In the genomic region with DNA sequence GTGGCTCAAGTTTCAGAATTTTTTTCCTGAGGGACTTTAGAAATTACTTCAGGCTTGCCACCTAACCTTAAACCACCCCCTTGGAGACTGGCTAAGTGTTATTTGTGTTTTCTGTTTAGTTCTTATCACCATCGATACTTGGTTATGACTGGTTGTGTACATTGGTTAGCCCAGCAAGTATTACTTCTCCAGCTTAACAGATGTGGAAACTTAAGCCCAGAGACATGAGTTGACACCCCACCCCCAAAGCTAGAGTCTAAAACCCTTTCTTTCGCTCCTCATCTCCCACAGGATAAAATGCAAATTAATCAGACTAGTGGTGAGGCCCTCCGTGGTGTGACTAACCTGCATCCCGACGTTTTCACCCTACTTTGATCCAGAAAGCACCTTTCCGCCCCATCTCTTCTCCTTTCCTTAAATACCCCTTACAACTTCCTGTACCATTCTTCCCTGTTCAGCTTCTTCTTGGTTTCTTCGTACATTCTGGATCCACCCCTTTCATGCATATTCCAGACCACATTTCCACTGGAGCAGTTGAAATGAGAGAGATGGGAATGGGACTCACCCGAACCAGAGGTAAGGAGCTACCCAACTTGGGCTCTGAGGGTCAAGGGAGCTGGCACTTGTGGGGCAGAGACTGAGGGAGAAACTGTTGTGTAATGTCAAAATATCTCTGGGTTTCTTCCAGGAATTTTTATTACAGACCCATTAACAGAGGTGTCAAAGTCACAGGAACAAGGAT, we compare ENCODE assay signal across 9 cellular contexts. TPM values are rescaled to one million over a fixed set of nuclear protein-coding genes. Genes with fewer than 3 reads are reported as not detected.
A peak's percentile ranks its signal among the peaks of the same experiment; 100 is the strongest.
DNase-seq lines count a peak whose midpoint lies in the region; ATAC-seq lines count a peak whose summit lies in the region.
"Had no signal": no experiment of that assay in that cellular context is flagged by ENCODE, and none has a peak within 500 bp of the region (broad histone marks: within the 10 kb centered on the region; RNA-seq: fewer than 3 reads in every experiment).

No MANE protein-coding gene starts in this region.

- no peaks in the 10 kb centered on the region for H3K27me3 Mint-ChIP-seq in activated T-cell treated with anti-CD3 and anti-CD28 coated beads, Interleukin-2, amount 50 U/mL, for 24 hours
- no peaks in the 10 kb centered on the region for H3K27me3 Mint-ChIP-seq in activated CD4-positive, alpha-beta memory T cell treated with anti-CD3 and anti-CD28 coated beads, Interleukin-2, amount 10 ng/mL, durations not matched to agents 7 days and 5 days
- H3K27me3 Mint-ChIP-seq in stimulated activated naive CD8-positive, alpha-beta T cell treated with anti-CD3 and anti-CD28 coated beads, Interleukin-15, Interleukin-2, amounts not matched to agents 100 ng/mL and 50 ng/mL, for 24 hours, result no peaks in the 10 kb centered on the region

- H3K27ac Mint-ChIP-seq in activated T-cell treated with anti-CD3 and anti-CD28 coated beads, Interleukin-2, amount 50 U/mL, for 24 hours, result peak overlapping the region; percentile 98
- peak overlapping the region; percentile 83 for H3K27ac Mint-ChIP-seq in activated CD4-positive, alpha-beta memory T cell treated with anti-CD3 and anti-CD28 coated beads, Interleukin-2, amount 10 ng/mL, durations not matched to agents 7 days and 5 days
- peak overlapping the region; percentile 96 for H3K27ac Mint-ChIP-seq in stimulated activated naive CD8-positive, alpha-beta T cell treated with anti-CD3 and anti-CD28 coated beads, Interleukin-15, Interleukin-2, amounts not matched to agents 100 ng/mL and 50 ng/mL, for 24 hours

- ATAC-seq in HG03135 (IDR thresholded peaks at IDR 0.05; ENCODE audit: unreplicated experiment), result peak; percentile 28
- no peak for ATAC-seq in left colon

- peak overlapping the region; percentile 83 for H3K4me3 Mint-ChIP-seq in activated T-cell treated with anti-CD3 and anti-CD28 coated beads, Interleukin-2, amount 50 U/mL, for 24 hours
- H3K4me3 Mint-ChIP-seq in activated CD4-positive, alpha-beta memory T cell treated with anti-CD3 and anti-CD28 coated beads, Interleukin-2, amount 10 ng/mL, durations not matched to agents 7 days and 5 days, result peak overlapping the region; percentile 77
- H3K4me3 Mint-ChIP-seq in stimulated activated naive CD8-positive, alpha-beta T cell treated with anti-CD3 and anti-CD28 coated beads, Interleukin-15, Interleukin-2, amounts not matched to agents 100 ng/mL and 50 ng/mL, for 24 hours, result peak overlapping the region; percentile 84

- no peaks in the 10 kb centered on the region for H3K9me3 Mint-ChIP-seq in activated T-cell treated with anti-CD3 and anti-CD28 coated beads, Interleukin-2, amount 50 U/mL, for 24 hours
- no peaks in the 10 kb centered on the region for H3K9me3 Mint-ChIP-seq in activated CD4-positive, alpha-beta memory T cell treated with anti-CD3 and anti-CD28 coated beads, Interleukin-2, amount 10 ng/mL, durations not matched to agents 7 days and 5 days
- no peaks in the 10 kb centered on the region for H3K9me3 Mint-ChIP-seq in stimulated activated naive CD8-positive, alpha-beta T cell treated with anti-CD3 and anti-CD28 coated beads, Interleukin-15, Interleukin-2, amounts not matched to agents 100 ng/mL and 50 ng/mL, for 24 hours

- CTCF ChIA-PET in activated CD4-positive, alpha-beta memory T cell treated with anti-CD3 and anti-CD28 coated beads, Interleukin-2, amount 10 ng/mL, durations not matched to agents 7 days and 5 days (lab: Charles Lee), result interaction anchor here (1.5 kb wide), 1 partner anchor 138 kb away, joined by 5 read pairs; a partner anchor contains a TSS

- H3K4me1 Mint-ChIP-seq in activated T-cell treated with anti-CD3 and anti-CD28 coated beads, Interleukin-2, amount 50 U/mL, for 24 hours (ENCODE audit: low read depth), result peaks cover 74% of the 10 kb centered on the region
- peaks cover 57% of the 10 kb centered on the region for H3K4me1 Mint-ChIP-seq in activated CD4-positive, alpha-beta memory T cell treated with anti-CD3 and anti-CD28 coated beads, Interleukin-2, amount 10 ng/mL, durations not matched to agents 7 days and 5 days
- H3K4me1 Mint-ChIP-seq in stimulated activated naive CD8-positive, alpha-beta T cell treated with anti-CD3 and anti-CD28 coated beads, Interleukin-15, Interleukin-2, amounts not matched to agents 100 ng/mL and 50 ng/mL, for 24 hours (ENCODE audit: low read depth), result peaks cover 82% of the 10 kb centered on the region

- intact Hi-C loops in left colon (cut with DNase I, micrococcal nuclease), result no loop called here

- peak overlapping the region; percentile 39 for H3K4me3 ChIP-seq in iPS-11a (ENCODE audit: low read depth, low read length)

- no peak for DNase-seq in activated T-cell treated with anti-CD3 and anti-CD28 coated beads, Interleukin-2, amount 50 U/mL, for 24 hours
- DNase-seq in activated T-cell treated with anti-CD3 and anti-CD28 coated beads for 4 hours (no peak), RPMI8226 (no peak), left colon (no peak)
- no peak for DNase-seq in activated CD4-positive, alpha-beta memory T cell treated with anti-CD3 and anti-CD28 coated beads, Interleukin-2, amount 10 ng/mL, durations not matched to agents 7 days and 5 days

- POLR2A ChIA-PET in activated CD4-positive, alpha-beta memory T cell treated with anti-CD3 and anti-CD28 coated beads, Interleukin-2, amount 10 ng/mL, durations not matched to agents 7 days and 5 days (lab: Charles Lee), result interaction anchor here (1.0 to 3.9 kb wide), 9 partner anchors 11 to 307 kb away, joined by 3 to 27 read pairs (median 8); a partner anchor contains a TSS

- H3K36me3 Mint-ChIP-seq in activated T-cell treated with anti-CD3 and anti-CD28 coated beads, Interleukin-2, amount 50 U/mL, for 24 hours (ENCODE audit: low read depth), result peaks cover 11% of the 10 kb centered on the region
- peaks cover 10% of the 10 kb centered on the region for H3K36me3 Mint-ChIP-seq in activated CD4-positive, alpha-beta memory T cell treated with anti-CD3 and anti-CD28 coated beads, Interleukin-2, amount 10 ng/mL, durations not matched to agents 7 days and 5 days (ENCODE audit: low read depth)
- H3K36me3 Mint-ChIP-seq in stimulated activated naive CD8-positive, alpha-beta T cell treated with anti-CD3 and anti-CD28 coated beads, Interleukin-15, Interleukin-2, amounts not matched to agents 100 ng/mL and 50 ng/mL, for 24 hours (ENCODE audit: low read depth), result peaks cover 11% of the 10 kb centered on the region

RNA-seq across cellular contexts. Expression of a gene that starts 0.8 kb away (rescaled TPM):
- total RNA-seq in activated CD4-positive, alpha-beta memory T cell treated with anti-CD3 and anti-CD28 coated beads, Interleukin-2, amount 10 ng/mL, durations not matched to agents 7 days and 5 days, result 10 to 100 TPM; 56.2 to 59.6 TPM
- 10 to 100 TPM; 73.1 to 81.7 TPM for total RNA-seq in left colon

RNA-seq across cellular contexts. Expression of a gene that starts 29.6 kb away (rescaled TPM):
- not detected for total RNA-seq in activated CD4-positive, alpha-beta memory T cell treated with anti-CD3 and anti-CD28 coated beads, Interleukin-2, amount 10 ng/mL, durations not matched to agents 7 days and 5 days
- 1 to 10 TPM; 2.9 to 3.6 TPM for total RNA-seq in left colon
- total RNA-seq: myocyte had no signal
